8 cellular contexts compared by ENCODE assay signal in the genomic region with DNA sequence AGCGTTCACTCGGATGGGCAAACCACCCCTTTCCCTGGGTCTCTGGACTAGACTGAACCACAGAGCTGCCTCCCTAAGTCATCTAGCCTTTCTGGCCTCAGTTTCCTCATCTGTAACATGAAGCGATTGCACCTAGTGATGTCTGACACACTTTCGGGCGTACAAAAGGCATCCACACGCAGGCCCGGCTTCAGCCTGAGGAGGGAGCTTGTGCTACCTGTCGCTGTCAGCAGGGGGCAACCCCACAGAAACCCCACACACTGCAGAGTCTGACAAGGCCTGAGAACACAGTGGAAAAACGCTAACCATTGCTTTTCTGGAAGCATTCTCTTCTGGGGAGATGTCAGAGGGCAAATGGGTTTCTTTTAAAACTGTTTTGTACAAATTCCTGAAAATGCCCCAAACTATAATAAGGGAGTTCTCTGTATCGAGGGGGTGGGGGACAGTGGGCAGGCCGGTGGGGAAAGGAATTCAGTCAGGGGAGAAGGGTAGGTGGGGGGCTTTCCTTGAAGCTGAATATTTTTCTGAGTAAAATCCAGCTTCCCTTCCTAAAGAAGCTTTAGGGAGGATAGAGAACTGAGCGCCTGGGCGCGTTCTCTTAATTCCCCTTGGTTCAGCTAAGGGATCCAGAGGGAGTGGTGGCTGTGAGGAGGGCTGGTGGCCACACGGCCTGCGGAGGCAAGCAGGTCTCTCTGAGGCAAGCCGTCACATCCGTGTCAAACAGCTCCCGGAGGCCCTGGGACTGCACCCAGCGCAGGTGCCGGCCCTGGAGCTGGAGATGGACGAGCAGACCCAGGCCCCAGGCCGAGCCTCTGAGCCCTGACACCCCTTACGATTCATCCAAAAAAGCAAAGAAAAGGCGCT. TPM values are rescaled to one million over a fixed set of nuclear protein-coding genes. Genes with fewer than 3 reads are reported as not detected.
DNase-seq lines count a peak whose midpoint lies in the region; ATAC-seq lines count a peak whose summit lies in the region.

No MANE protein-coding gene starts in this region.

- H3K9me3 ChIP-seq in CD8-positive, alpha-beta memory T cell (ENCODE audit: low read length) = no peaks in the 10 kb centered on the region

- no peak overlapping the region for H3K27ac Mint-ChIP-seq in CD8-positive, alpha-beta memory T cell

- peak; percentile 3 to 63 (median 10) for DNase-seq in CD8-positive, alpha-beta memory T cell
- DNase-seq in GM19240 (ENCODE audit: insufficient read length, low spot score) (peak; percentile 76), RPMI8226 (peak; percentile 51), head of caudate nucleus (peak in 41 of 42 donors; percentile 34 to 85 (median 66)), putamen (ENCODE audit: low spot score) (peak; percentile 51), NCI-H446 treated with DMSO at 0.1 percent for 48 hours (lab: John Stamatoyannopoulos, UW) (no peak)
- peak in 3 of 4 experiments; percentile 4 to 15 (median 12) for DNase-seq in activated naive CD4-positive, alpha-beta T cell (lab: John Stamatoyannopoulos, UW)

- no peaks in the 10 kb centered on the region for H3K36me3 Mint-ChIP-seq in CD8-positive, alpha-beta memory T cell

- H3K4me3 ChIP-seq in CD8-positive, alpha-beta memory T cell (ENCODE audit: low read length) = no peak overlapping the region

- no peak overlapping the region for H3K27ac ChIP-seq in CD8-positive, alpha-beta memory T cell (ENCODE audit: low read depth, low read length)

- CTCF ChIA-PET in CD8-positive, alpha-beta memory T cell (lab: Charles Lee) = interaction anchor here (0.9 to 1.3 kb wide), 4 partner anchors 8 to 879 kb away, joined by 3 to 4 read pairs (median 3); no protein-coding TSS in a partner anchor

- peaks cover 0 to 5% of the 10 kb centered on the region in 2 donors for H3K27me3 Mint-ChIP-seq in CD8-positive, alpha-beta memory T cell

- no peaks in the 10 kb centered on the region for H3K27me3 ChIP-seq in CD8-positive, alpha-beta memory T cell (ENCODE audit: insufficient read depth, low read length, poor library complexity, severe bottlenecking)

- ATAC-seq in HG03460 (IDR thresholded peaks at IDR 0.05; ENCODE audit: unreplicated experiment) = peak; percentile 82

- POLR2A ChIA-PET in CD8-positive, alpha-beta memory T cell (lab: Charles Lee) = no interaction called here

- no peak overlapping the region for H3K4me3 Mint-ChIP-seq in CD8-positive, alpha-beta memory T cell

- H3K4me1 Mint-ChIP-seq in CD8-positive, alpha-beta memory T cell = no peaks in the 10 kb centered on the region

- no peaks in the 10 kb centered on the region for H3K36me3 ChIP-seq in CD8-positive, alpha-beta memory T cell (ENCODE audit: insufficient read depth, low read length)

- intact Hi-C loops in head of caudate nucleus (cut with DNase I) = loop anchor here (5.0 kb wide), 1 partner anchor 34 kb away; no protein-coding TSS in a partner anchor

- H3K4me1 ChIP-seq in CD8-positive, alpha-beta memory T cell (ENCODE audit: insufficient read depth, low read length) = no peaks in the 10 kb centered on the region

- H3K9me3 Mint-ChIP-seq in CD8-positive, alpha-beta memory T cell = no peaks in the 10 kb centered on the region

RNA-seq across cellular contexts. Expression of a gene that starts 0.6 kb away (rescaled TPM):
- not detected for total RNA-seq in CD8-positive, alpha-beta memory T cell
- not detected for polyA plus RNA-seq in CD8-positive, alpha-beta memory T cell
